Comparison of ENCODE assay signal across 1 cellular context in genomic region chr3:195352895-195353488, GRCh38.
TF ChIP-seq lines count a peak whose summit lies in the region.

No MANE protein-coding gene starts in this region.

TF ChIP-seq in K562, 482 proteins besides CTCF, POLR2A, EP300 and RAD21 (continued from another document and continues in another):
- TF ChIP-seq RERE (CRISPR knock-in tag; IDR thresholded peaks at IDR 0.05; ENCODE audit: borderline replicate concordance) (no peak), ZFP36 (IDR thresholded peaks at IDR 0.05; ENCODE audit: low read depth, low read length, partially characterized antibody) (no peak), ZBTB11 (CRISPR knock-in tag; IDR thresholded peaks at IDR 0.05) (no peak), ASH1L (IDR thresholded peaks at IDR 0.05; ENCODE audit: borderline replicate concordance, low read depth, partially characterized antibody) (no peak), E4F1 (CRISPR knock-in tag; IDR thresholded peaks at IDR 0.05; ENCODE audit: borderline replicate concordance) (no peak), FOXK2 (conservative IDR thresholded peaks at IDR 0.05 in 1 of 2, IDR thresholded peaks at IDR 0.05 in 1 of 2; ENCODE audit: low read depth in 2 of 2) (no peak), ZNF197 (CRISPR knock-in tag; IDR thresholded peaks at IDR 0.05; ENCODE audit: low read depth) (0 out of 2 replicates have a peak, but pooled peaks have one; percentile 43), CCNT2 (IDR thresholded peaks at IDR 0.05; ENCODE audit: borderline replicate concordance, extremely low read depth, insufficient read length, low read depth, low read length) (no peak), ZNF583 (CRISPR knock-in tag; IDR thresholded peaks at IDR 0.05) (no peak), MAFG (tag; conservative IDR thresholded peaks at IDR 0.05) (no peak), DLX4 (CRISPR knock-in tag; IDR thresholded peaks at IDR 0.05) (no peak), PURB (CRISPR knock-in tag; IDR thresholded peaks at IDR 0.05; ENCODE audit: low read depth) (no peak), PHB (CRISPR knock-in tag; IDR thresholded peaks at IDR 0.05) (no peak), CSDE1 (IDR thresholded peaks at IDR 0.05) (no peak), THAP7 (CRISPR knock-in tag; IDR thresholded peaks at IDR 0.05) (no peak), CREBBP (IDR thresholded peaks at IDR 0.05; ENCODE audit: low read depth, low read length) (no peak), NONO (IDR thresholded peaks at IDR 0.05; ENCODE audit: low read depth in 2 of 2, low read length in 1 of 2) (no peak), HNRNPLL (IDR thresholded peaks at IDR 0.05; ENCODE audit: low read depth, low read length, poor library complexity, severe bottlenecking) (no peak), ZNF561 (CRISPR knock-in tag; conservative IDR thresholded peaks at IDR 0.05) (no peak), ZNF407 (IDR thresholded peaks at IDR 0.05; ENCODE audit: low read depth) (no peak), PML (IDR thresholded peaks at IDR 0.05; ENCODE audit: low read length) (no peak), SMARCA4 (IDR thresholded peaks at IDR 0.05) (peak; percentile 69; the same call in 1 of the 2 replicates), ZNF639 (CRISPR knock-in tag; conservative IDR thresholded peaks at IDR 0.05 in 1 of 2, IDR thresholded peaks at IDR 0.05 in 1 of 2) (no peak), NCOA6 (IDR thresholded peaks at IDR 0.05) (no peak), SMAD4 (CRISPR knock-in tag; conservative IDR thresholded peaks at IDR 0.05) (peak; percentile 91; the same call in 1 of the 2 replicates), JUN (IDR thresholded peaks at IDR 0.05; ENCODE audit: borderline replicate concordance, low read depth, low read length) (peak; percentile 81; the same call in 1 of the 2 replicates), JUN (CRISPR knock-in tag; IDR thresholded peaks at IDR 0.05; ENCODE audit: borderline replicate concordance) (no peak), CHAMP1 (IDR thresholded peaks at IDR 0.05) (no peak), PTTG1 (tag; IDR thresholded peaks at IDR 0.05; ENCODE audit: low read depth) (no peak), PHTF2 (CRISPR knock-in tag; IDR thresholded peaks at IDR 0.05) (no peak), KLF16 (IDR thresholded peaks at IDR 0.05) (no peak)
